ENCODE assay signal across 8 cellular contexts in the genomic region with DNA sequence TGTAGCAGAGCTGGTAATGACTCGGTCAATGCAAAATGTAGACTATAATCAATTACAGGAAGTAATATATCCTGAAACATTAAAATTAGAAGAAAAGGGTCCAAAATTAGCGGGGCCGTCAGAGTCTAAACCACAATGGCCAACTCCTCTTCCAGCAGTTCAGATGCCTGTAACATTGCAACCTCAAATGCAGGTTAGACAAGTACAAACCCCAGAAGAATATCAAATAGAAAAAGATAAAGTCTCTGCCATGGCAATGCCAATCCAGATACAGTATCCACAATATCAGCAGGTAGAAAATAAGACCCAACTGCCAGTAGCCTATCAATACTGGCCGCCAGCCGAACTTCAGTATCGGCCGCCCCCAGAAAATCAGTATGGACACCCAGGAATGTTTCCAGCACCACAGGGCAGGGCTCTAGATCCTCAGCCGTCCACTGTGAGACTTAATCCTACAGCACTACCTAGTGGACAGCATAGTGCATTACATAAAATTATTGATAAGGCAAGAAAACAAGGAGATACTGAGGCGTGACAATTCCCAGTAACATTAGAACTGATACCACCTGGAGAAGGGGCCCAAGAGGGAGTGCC.
DNase-seq lines count a peak whose midpoint lies in the region; ATAC-seq and TF ChIP-seq lines count a peak whose summit lies in the region.

No MANE protein-coding gene starts in this region.

- H3K79me2 ChIP-seq in GM23248 (ENCODE audit: insufficient read depth): no peaks in the 10 kb centered on the region

- peaks cover 80% of the 10 kb centered on the region for H3K27me3 Mint-ChIP-seq in CD8-positive, alpha-beta T cell (ENCODE audit: low read depth)

- H3K9me3 ChIP-seq in CD8-positive, alpha-beta T cell (ENCODE audit: low read length): no peaks in the 10 kb centered on the region
- H3K9me3 ChIP-seq in GM23248 (ENCODE audit: low read depth) (no peaks in the 10 kb centered on the region), body of pancreas (no peaks in the 10 kb centered on the region), right lobe of liver (no peaks in the 10 kb centered on the region)

- H3K9ac ChIP-seq in GM23248: no peak overlapping the region

- no peaks in the 10 kb centered on the region for H3K4me1 ChIP-seq in CD8-positive, alpha-beta T cell (ENCODE audit: insufficient read depth, low read length)
- H3K4me1 ChIP-seq in GM23248 (ENCODE audit: insufficient read depth): no peaks in the 10 kb centered on the region
- H3K4me1 ChIP-seq in body of pancreas: no peaks in the 10 kb centered on the region
- H3K4me1 ChIP-seq in right lobe of liver: no peaks in the 10 kb centered on the region

- peak in 1 of 7 experiments; percentile 2 for DNase-seq in CD8-positive, alpha-beta T cell
- DNase-seq in GM23248 (peak; percentile 73), NCI-H526 treated with DMSO at 0.1 percent for 48 hours (lab: John Stamatoyannopoulos, UW) (peak; percentile 45), body of pancreas (peak in 3 of 4 donors; percentile 7 to 12 (median 10)), right lobe of liver (no peak), NCI-H510A (lab: John Stamatoyannopoulos, UW) (no peak), globus pallidus (ENCODE audit: low spot score) (no peak), OCI-M2 (lab: John Stamatoyannopoulos, UW; ENCODE audit: unreplicated experiment) (no peak)

- CTCF ChIA-PET in CD8-positive, alpha-beta T cell (lab: Charles Lee): interaction anchor here (0.7 to 1.9 kb wide), 8 partner anchors 17 to 906 kb away, joined by 3 to 11 read pairs (median 3); no protein-coding TSS in a partner anchor

- H3K4me3 ChIP-seq in CD8-positive, alpha-beta T cell (ENCODE audit: low read depth, low read length): no peak overlapping the region
- H3K4me3 ChIP-seq in GM23248: no peak overlapping the region
- H3K4me3 ChIP-seq in body of pancreas: no peak overlapping the region
- H3K4me3 ChIP-seq in right lobe of liver: no peak overlapping the region

- 30 to 31% methylated on average over 9 of the region's 9 CpGs for WGBS in GM23248 (ENCODE audit: low coverage in 1 of 2, low lambda C conversion rate in 2 of 2, missing lambda C conversion rate in 2 of 2), 2 experiments
- 22 to 35% methylated on average over 9 of the region's 9 CpGs for WGBS in body of pancreas, 2 donors
- 16% methylated on average over 9 of the region's 9 CpGs for WGBS in right lobe of liver (ENCODE audit: insufficient coverage, low coverage, low lambda C conversion rate, missing lambda C conversion rate)

- POLR2A ChIA-PET in CD8-positive, alpha-beta T cell (lab: Charles Lee): no interaction called here

- H3K9me3 Mint-ChIP-seq in CD8-positive, alpha-beta T cell: no peaks in the 10 kb centered on the region

- no peaks in the 10 kb centered on the region for H3K36me3 Mint-ChIP-seq in CD8-positive, alpha-beta T cell

- TF ChIP-seq POLR2A in body of pancreas (IDR thresholded peaks at IDR 0.05): no peak
- no peak for TF ChIP-seq POLR2A in right lobe of liver (IDR thresholded peaks at IDR 0.05)

- H3K4me1 Mint-ChIP-seq in CD8-positive, alpha-beta T cell (ENCODE audit: low read depth): peaks cover 8% of the 10 kb centered on the region

- ATAC-seq in CD8-positive, alpha-beta T cell: peak; percentile 80
- no peak for ATAC-seq in body of pancreas
- ATAC-seq in right lobe of liver: peak; percentile 80 to 93 (median 89)

- H3K27ac ChIP-seq in CD8-positive, alpha-beta T cell (ENCODE audit: low read depth, low read length): no peak overlapping the region
- H3K27ac ChIP-seq in GM23248 (no peak overlapping the region), body of pancreas (no peak overlapping the region), right lobe of liver (no peak overlapping the region)

- no peak overlapping the region for H3K4me2 ChIP-seq in GM23248 (ENCODE audit: unreplicated experiment)

- intact Hi-C loops in CD8-positive, alpha-beta T cell (cut with DNase I, micrococcal nuclease): loop anchor here in 1 of 2 experiments (2.0 to 5.0 kb wide), 2 partner anchors 187 to 287 kb away; a partner anchor contains a TSS
- intact Hi-C loops in body of pancreas (cut with DNase I) (loop anchor here (10.0 kb wide), 1 partner anchor 911 kb away; no protein-coding TSS in a partner anchor), right lobe of liver (cut with DNase I) (no loop called here)

- peaks cover 14% of the 10 kb centered on the region for H3K27me3 ChIP-seq in CD8-positive, alpha-beta T cell (ENCODE audit: insufficient read depth, low read length)
- H3K27me3 ChIP-seq in GM23248 (replicated peaks; ENCODE audit: insufficient read depth) (peaks cover 35% of the 10 kb centered on the region), body of pancreas (peaks cover 0 to 11% of the 10 kb centered on the region in 2 donors), right lobe of liver (no peaks in the 10 kb centered on the region)

- no peaks in the 10 kb centered on the region for H3K9me2 ChIP-seq in GM23248 (ENCODE audit: insufficient read depth)

- TF ChIP-seq CTCF in CD8-positive, alpha-beta T cell (IDR thresholded peaks at IDR 0.05): peak; percentile 62
- peak in 6 of 7 experiments; percentile 28 to 47 (median 35) for TF ChIP-seq CTCF in body of pancreas (IDR thresholded peaks at IDR 0.05)
- TF ChIP-seq CTCF in right lobe of liver (IDR thresholded peaks at IDR 0.05): peak; percentile 57 to 67 (median 65)

- no peaks in the 10 kb centered on the region for H4K20me1 ChIP-seq in GM23248 (ENCODE audit: insufficient read depth)

- no peak overlapping the region for H2AFZ ChIP-seq in GM23248

- no peak overlapping the region for H3K27ac Mint-ChIP-seq in CD8-positive, alpha-beta T cell

- H3K36me3 ChIP-seq in CD8-positive, alpha-beta T cell (ENCODE audit: insufficient read depth, low read length): no peaks in the 10 kb centered on the region
- H3K36me3 ChIP-seq in GM23248 (ENCODE audit: low read depth): no peaks in the 10 kb centered on the region
- no peaks in the 10 kb centered on the region for H3K36me3 ChIP-seq in body of pancreas (replicated peaks in 1 of 2; ENCODE audit: insufficient read depth in 1 of 2, low read depth in 2 of 2)
- H3K36me3 ChIP-seq in right lobe of liver: no peaks in the 10 kb centered on the region

- H3F3A ChIP-seq in GM23248 (ENCODE audit: insufficient read depth): no peaks in the 10 kb centered on the region

- no peak overlapping the region for H3K4me3 Mint-ChIP-seq in CD8-positive, alpha-beta T cell

- in situ Hi-C loops in GM23248 (cut with MboI): loop anchor here (10.0 to 25.0 kb wide), 2 partner anchors 331 to 903 kb away; a partner anchor contains a TSS

Comparison
In these comparisons a context has a peak if more than half of its experiments do, and no peak if none do; other contexts are left out.
1. DNase-seq: peak in GM23248 (single experiment), NCI-H526 treated with DMSO at 0.1 percent for 48 hours (single experiment) and body of pancreas (3 of 4); none in right lobe of liver (0 of 3), NCI-H510A (single experiment), globus pallidus (single experiment) and OCI-M2 (single experiment).
2. Peak in every context shown above with its lines, with median percentiles within 50 percentile points of each other: CTCF ChIP-seq.